ENCODE assay signal across 1 cellular context in genomic region chr12:6752931-6753771, GRCh38.
TF ChIP-seq lines count a peak whose summit lies in the region.

Gene MLF2, minus strand, starts transcription at chr12:6753141. Its CDS starts 807 bp downstream, at chr12:6752334.

TF ChIP-seq in K562, 482 proteins besides CTCF, POLR2A, EP300 and RAD21 (continued from another document and continues in another):
- TF ChIP-seq, protein P1, sequence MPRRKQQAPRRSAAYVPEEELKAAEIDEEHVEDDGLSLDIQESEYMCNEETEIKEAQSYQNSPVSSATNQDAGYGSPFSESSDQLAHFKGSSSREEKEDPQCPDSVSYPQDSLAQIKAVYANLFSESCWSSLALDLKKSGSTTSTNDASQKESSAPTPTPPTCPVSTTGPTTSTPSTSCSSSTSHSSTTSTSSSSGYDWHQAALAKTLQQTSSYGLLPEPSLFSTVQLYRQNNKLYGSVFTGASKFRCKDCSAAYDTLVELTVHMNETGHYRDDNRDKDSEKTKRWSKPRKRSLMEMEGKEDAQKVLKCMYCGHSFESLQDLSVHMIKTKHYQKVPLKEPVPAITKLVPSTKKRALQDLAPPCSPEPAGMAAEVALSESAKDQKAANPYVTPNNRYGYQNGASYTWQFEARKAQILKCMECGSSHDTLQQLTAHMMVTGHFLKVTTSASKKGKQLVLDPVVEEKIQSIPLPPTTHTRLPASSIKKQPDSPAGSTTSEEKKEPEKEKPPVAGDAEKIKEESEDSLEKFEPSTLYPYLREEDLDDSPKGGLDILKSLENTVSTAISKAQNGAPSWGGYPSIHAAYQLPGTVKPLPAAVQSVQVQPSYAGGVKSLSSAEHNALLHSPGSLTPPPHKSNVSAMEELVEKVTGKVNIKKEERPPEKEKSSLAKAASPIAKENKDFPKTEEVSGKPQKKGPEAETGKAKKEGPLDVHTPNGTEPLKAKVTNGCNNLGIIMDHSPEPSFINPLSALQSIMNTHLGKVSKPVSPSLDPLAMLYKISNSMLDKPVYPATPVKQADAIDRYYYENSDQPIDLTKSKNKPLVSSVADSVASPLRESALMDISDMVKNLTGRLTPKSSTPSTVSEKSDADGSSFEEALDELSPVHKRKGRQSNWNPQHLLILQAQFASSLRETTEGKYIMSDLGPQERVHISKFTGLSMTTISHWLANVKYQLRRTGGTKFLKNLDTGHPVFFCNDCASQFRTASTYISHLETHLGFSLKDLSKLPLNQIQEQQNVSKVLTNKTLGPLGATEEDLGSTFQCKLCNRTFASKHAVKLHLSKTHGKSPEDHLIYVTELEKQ (CRISPR knock-in tag; IDR thresholded peaks at IDR 0.05) = no peak
- no peak for TF ChIP-seq TAF15 (IDR thresholded peaks at IDR 0.05; ENCODE audit: low read depth, low read length)
- no peak for TF ChIP-seq HMBOX1 (IDR thresholded peaks at IDR 0.05)
- no peak for TF ChIP-seq TRIM25 (IDR thresholded peaks at IDR 0.05; ENCODE audit: borderline replicate concordance)
- no peak for TF ChIP-seq ZFP36 (IDR thresholded peaks at IDR 0.05; ENCODE audit: low read depth, low read length, partially characterized antibody)
- TF ChIP-seq ZNF277 (CRISPR knock-in tag; IDR thresholded peaks at IDR 0.05; ENCODE audit: borderline replicate concordance) = no peak
- no peak for TF ChIP-seq KDM1A (IDR thresholded peaks at IDR 0.05)
- no peak for TF ChIP-seq ZNF133 (CRISPR knock-in tag; IDR thresholded peaks at IDR 0.05)
- TF ChIP-seq, protein P2, sequence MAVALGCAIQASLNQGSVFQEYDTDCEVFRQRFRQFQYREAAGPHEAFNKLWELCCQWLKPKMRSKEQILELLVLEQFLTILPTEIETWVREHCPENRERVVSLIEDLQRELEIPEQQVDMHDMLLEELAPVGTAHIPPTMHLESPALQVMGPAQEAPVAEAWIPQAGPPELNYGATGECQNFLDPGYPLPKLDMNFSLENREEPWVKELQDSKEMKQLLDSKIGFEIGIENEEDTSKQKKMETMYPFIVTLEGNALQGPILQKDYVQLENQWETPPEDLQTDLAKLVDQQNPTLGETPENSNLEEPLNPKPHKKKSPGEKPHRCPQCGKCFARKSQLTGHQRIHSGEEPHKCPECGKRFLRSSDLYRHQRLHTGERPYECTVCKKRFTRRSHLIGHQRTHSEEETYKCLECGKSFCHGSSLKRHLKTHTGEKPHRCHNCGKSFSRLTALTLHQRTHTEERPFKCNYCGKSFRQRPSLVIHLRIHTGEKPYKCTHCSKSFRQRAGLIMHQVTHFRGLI (CRISPR knock-in tag; IDR thresholded peaks at IDR 0.05) = no peak
- no peak for TF ChIP-seq ZNF140 (CRISPR knock-in tag; IDR thresholded peaks at IDR 0.05)
- 0 out of 2 replicates have a peak, but pooled peaks have one; percentile 37 for TF ChIP-seq ZBTB43 (CRISPR knock-in tag; IDR thresholded peaks at IDR 0.05)
- peak; percentile 89 for TF ChIP-seq NFRKB (IDR thresholded peaks at IDR 0.05; ENCODE audit: low read depth)
- TF ChIP-seq NR2C2 (CRISPR knock-in tag; IDR thresholded peaks at IDR 0.05) = no peak
- TF ChIP-seq NR2C2 (tag; IDR thresholded peaks at IDR 0.05) = peak; percentile 64; the same call in 1 of the 2 replicates
- peak; percentile 60 for TF ChIP-seq TAF9B (IDR thresholded peaks at IDR 0.05; ENCODE audit: partially characterized antibody)
- peak; percentile 19; the same call in 1 of the 2 replicates for TF ChIP-seq NFIC (IDR thresholded peaks at IDR 0.05)
- no peak for TF ChIP-seq MECOM (CRISPR knock-in tag; IDR thresholded peaks at IDR 0.05)
- TF ChIP-seq ZNF347 (CRISPR knock-in tag; IDR thresholded peaks at IDR 0.05; ENCODE audit: low read depth) = no peak
- TF ChIP-seq ASH1L (IDR thresholded peaks at IDR 0.05; ENCODE audit: borderline replicate concordance, low read depth, partially characterized antibody) = no peak
- no peak for TF ChIP-seq ZNF197 (CRISPR knock-in tag; IDR thresholded peaks at IDR 0.05; ENCODE audit: low read depth)
- TF ChIP-seq, protein P3, sequence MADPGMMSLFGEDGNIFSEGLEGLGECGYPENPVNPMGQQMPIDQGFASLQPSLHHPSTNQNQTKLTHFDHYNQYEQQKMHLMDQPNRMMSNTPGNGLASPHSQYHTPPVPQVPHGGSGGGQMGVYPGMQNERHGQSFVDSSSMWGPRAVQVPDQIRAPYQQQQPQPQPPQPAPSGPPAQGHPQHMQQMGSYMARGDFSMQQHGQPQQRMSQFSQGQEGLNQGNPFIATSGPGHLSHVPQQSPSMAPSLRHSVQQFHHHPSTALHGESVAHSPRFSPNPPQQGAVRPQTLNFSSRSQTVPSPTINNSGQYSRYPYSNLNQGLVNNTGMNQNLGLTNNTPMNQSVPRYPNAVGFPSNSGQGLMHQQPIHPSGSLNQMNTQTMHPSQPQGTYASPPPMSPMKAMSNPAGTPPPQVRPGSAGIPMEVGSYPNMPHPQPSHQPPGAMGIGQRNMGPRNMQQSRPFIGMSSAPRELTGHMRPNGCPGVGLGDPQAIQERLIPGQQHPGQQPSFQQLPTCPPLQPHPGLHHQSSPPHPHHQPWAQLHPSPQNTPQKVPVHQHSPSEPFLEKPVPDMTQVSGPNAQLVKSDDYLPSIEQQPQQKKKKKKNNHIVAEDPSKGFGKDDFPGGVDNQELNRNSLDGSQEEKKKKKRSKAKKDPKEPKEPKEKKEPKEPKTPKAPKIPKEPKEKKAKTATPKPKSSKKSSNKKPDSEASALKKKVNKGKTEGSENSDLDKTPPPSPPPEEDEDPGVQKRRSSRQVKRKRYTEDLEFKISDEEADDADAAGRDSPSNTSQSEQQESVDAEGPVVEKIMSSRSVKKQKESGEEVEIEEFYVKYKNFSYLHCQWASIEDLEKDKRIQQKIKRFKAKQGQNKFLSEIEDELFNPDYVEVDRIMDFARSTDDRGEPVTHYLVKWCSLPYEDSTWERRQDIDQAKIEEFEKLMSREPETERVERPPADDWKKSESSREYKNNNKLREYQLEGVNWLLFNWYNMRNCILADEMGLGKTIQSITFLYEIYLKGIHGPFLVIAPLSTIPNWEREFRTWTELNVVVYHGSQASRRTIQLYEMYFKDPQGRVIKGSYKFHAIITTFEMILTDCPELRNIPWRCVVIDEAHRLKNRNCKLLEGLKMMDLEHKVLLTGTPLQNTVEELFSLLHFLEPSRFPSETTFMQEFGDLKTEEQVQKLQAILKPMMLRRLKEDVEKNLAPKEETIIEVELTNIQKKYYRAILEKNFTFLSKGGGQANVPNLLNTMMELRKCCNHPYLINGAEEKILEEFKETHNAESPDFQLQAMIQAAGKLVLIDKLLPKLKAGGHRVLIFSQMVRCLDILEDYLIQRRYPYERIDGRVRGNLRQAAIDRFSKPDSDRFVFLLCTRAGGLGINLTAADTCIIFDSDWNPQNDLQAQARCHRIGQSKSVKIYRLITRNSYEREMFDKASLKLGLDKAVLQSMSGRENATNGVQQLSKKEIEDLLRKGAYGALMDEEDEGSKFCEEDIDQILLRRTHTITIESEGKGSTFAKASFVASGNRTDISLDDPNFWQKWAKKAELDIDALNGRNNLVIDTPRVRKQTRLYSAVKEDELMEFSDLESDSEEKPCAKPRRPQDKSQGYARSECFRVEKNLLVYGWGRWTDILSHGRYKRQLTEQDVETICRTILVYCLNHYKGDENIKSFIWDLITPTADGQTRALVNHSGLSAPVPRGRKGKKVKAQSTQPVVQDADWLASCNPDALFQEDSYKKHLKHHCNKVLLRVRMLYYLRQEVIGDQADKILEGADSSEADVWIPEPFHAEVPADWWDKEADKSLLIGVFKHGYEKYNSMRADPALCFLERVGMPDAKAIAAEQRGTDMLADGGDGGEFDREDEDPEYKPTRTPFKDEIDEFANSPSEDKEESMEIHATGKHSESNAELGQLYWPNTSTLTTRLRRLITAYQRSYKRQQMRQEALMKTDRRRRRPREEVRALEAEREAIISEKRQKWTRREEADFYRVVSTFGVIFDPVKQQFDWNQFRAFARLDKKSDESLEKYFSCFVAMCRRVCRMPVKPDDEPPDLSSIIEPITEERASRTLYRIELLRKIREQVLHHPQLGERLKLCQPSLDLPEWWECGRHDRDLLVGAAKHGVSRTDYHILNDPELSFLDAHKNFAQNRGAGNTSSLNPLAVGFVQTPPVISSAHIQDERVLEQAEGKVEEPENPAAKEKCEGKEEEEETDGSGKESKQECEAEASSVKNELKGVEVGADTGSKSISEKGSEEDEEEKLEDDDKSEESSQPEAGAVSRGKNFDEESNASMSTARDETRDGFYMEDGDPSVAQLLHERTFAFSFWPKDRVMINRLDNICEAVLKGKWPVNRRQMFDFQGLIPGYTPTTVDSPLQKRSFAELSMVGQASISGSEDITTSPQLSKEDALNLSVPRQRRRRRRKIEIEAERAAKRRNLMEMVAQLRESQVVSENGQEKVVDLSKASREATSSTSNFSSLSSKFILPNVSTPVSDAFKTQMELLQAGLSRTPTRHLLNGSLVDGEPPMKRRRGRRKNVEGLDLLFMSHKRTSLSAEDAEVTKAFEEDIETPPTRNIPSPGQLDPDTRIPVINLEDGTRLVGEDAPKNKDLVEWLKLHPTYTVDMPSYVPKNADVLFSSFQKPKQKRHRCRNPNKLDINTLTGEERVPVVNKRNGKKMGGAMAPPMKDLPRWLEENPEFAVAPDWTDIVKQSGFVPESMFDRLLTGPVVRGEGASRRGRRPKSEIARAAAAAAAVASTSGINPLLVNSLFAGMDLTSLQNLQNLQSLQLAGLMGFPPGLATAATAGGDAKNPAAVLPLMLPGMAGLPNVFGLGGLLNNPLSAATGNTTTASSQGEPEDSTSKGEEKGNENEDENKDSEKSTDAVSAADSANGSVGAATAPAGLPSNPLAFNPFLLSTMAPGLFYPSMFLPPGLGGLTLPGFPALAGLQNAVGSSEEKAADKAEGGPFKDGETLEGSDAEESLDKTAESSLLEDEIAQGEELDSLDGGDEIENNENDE (IDR thresholded peaks at IDR 0.05; ENCODE audit: low read depth, low read length) = no peak
- no peak for TF ChIP-seq ZNF583 (CRISPR knock-in tag; IDR thresholded peaks at IDR 0.05)
- no peak for TF ChIP-seq PRMT5 (CRISPR knock-in tag; IDR thresholded peaks at IDR 0.05)
- peak; percentile 83 for TF ChIP-seq PKNOX1 (IDR thresholded peaks at IDR 0.05)
- no peak for TF ChIP-seq RNF2 (IDR thresholded peaks at IDR 0.05)
- TF ChIP-seq ARID3A (IDR thresholded peaks at IDR 0.05; ENCODE audit: borderline replicate concordance, low read depth, low read length) = no peak
- TF ChIP-seq RBM17 (IDR thresholded peaks at IDR 0.05; ENCODE audit: borderline replicate concordance, low read depth, low read length) = no peak
- TF ChIP-seq ETS2 (tag; IDR thresholded peaks at IDR 0.05; ENCODE audit: borderline replicate concordance, poor library complexity, severe bottlenecking) = no peak
